ENCODE assay signal across 29 cellular contexts in genomic region chr5:127064253-127064652, GRCh38. TPM values are rescaled to one million over a fixed set of nuclear protein-coding genes. Genes with fewer than 3 reads are reported as not detected.
"Had no signal": no experiment of that assay in that cellular context is flagged by ENCODE, and none has a peak within 500 bp of the region (broad histone marks: within the 10 kb centered on the region; RNA-seq: fewer than 3 reads in every experiment).

No MANE protein-coding gene starts in this region.

- H3K4me1 Mint-ChIP-seq: nephron had no signal

- ATAC-seq: foreskin keratinocyte; gastroesophageal sphincter; left lobe of liver; naive thymus-derived CD4-positive, alpha-beta T cell; stimulated activated naive CD8-positive, alpha-beta T cell treated with anti-CD3 and anti-CD28 coated beads, Interleukin-15, amount 100 ng/mL, for 72 hours had no signal

- H3K36me3 ChIP-seq: colonic mucosa, gastroesophageal sphincter, heart left ventricle, neural progenitor cell, prostate gland, right atrium auricular region, suprapubic skin, transverse colon, vagina had no signal

- H2AFZ ChIP-seq: hepatocyte, neural progenitor cell had no signal

- H3K4me3 Mint-ChIP-seq: dendritic cell treated with granulocyte-macrophage colony-stimulating factor and Interleukin-4, amounts not matched to agents 40 ng/mL and 50 ng/mL, for 4 days; endodermal cell; naive thymus-derived CD4-positive, alpha-beta T cell; nephron; neural progenitor cell; stimulated activated naive CD8-positive, alpha-beta T cell treated with anti-CD3 and anti-CD28 coated beads, Interleukin-15, amount 100 ng/mL, for 72 hours had no signal

- H3K4me1 ChIP-seq: colonic mucosa, foreskin keratinocyte, gastroesophageal sphincter, prostate gland, suprapubic skin, transverse colon, vagina had no signal

- H3K4me2 ChIP-seq: hepatocyte, neural progenitor cell, smooth muscle cell had no signal

- H3K4me3 ChIP-seq: colonic mucosa, gastroesophageal sphincter, heart left ventricle, hepatocyte, neural progenitor cell, prostate gland, right atrium auricular region, smooth muscle cell, suprapubic skin, transverse colon, vagina had no signal

- H3K27ac ChIP-seq: colonic mucosa, foreskin keratinocyte, gastroesophageal sphincter, heart left ventricle, hepatocyte, neural progenitor cell, prostate gland, right atrium auricular region, suprapubic skin, transverse colon, vagina had no signal

- H3K9me3 ChIP-seq: colonic mucosa, gastroesophageal sphincter, heart left ventricle, prostate gland, right atrium auricular region, suprapubic skin, transverse colon, vagina had no signal

- H3K9ac ChIP-seq: neural progenitor cell had no signal

- H3K27ac Mint-ChIP-seq: dendritic cell treated with granulocyte-macrophage colony-stimulating factor and Interleukin-4, amounts not matched to agents 40 ng/mL and 50 ng/mL, for 4 days; endodermal cell; naive thymus-derived CD4-positive, alpha-beta T cell; nephron; neural progenitor cell; stimulated activated naive CD8-positive, alpha-beta T cell treated with anti-CD3 and anti-CD28 coated beads, Interleukin-15, amount 100 ng/mL, for 72 hours had no signal

- DNase-seq: colonic mucosa; effector CD8-positive, alpha-beta T cell; endodermal cell; erythroblast; foreskin keratinocyte; heart left ventricle; kidney; mesendoderm; midbrain; naive thymus-derived CD4-positive, alpha-beta T cell; nucleus accumbens; stimulated activated CD4-positive, alpha-beta T cell treated with anti-CD3 and anti-CD28 coated beads, Interleukin-12 subunit alpha, Interleukin-12 subunit beta, amount 100 ng/mL, for 4 hours; stimulated activated CD4-positive, alpha-beta T cell treated with anti-CD3 and anti-CD28 coated beads, Interleukin-1b, Interleukin-23, amount 100 ng/mL, for 48 hours; stimulated activated CD4-positive, alpha-beta T cell treated with anti-CD3 and anti-CD28 coated beads, Interleukin-4, amount 100 ng/mL, for 1 hour; stimulated activated CD8-positive, alpha-beta memory T cell treated with anti-CD3 and anti-CD28 coated beads, Interleukin-4, amount 100 ng/mL, for 48 hours; stimulated activated naive CD4-positive, alpha-beta T cell; stimulated activated naive CD8-positive, alpha-beta T cell treated with anti-CD3 and anti-CD28 coated beads, Interleukin-15, amount 100 ng/mL, for 72 hours; transverse colon had no signal

- H3K9me3 Mint-ChIP-seq: dendritic cell treated with granulocyte-macrophage colony-stimulating factor and Interleukin-4, amounts not matched to agents 40 ng/mL and 50 ng/mL, for 4 days; endodermal cell; naive thymus-derived CD4-positive, alpha-beta T cell; nephron; neural progenitor cell; stimulated activated naive CD8-positive, alpha-beta T cell treated with anti-CD3 and anti-CD28 coated beads, Interleukin-15, amount 100 ng/mL, for 72 hours had no signal

- H3K36me3 Mint-ChIP-seq: neural progenitor cell had no signal

- H3K27me3 ChIP-seq: colonic mucosa, foreskin keratinocyte, gastroesophageal sphincter, heart left ventricle, hepatocyte, neural progenitor cell, right atrium auricular region, suprapubic skin, transverse colon, vagina had no signal

- H3K27me3 Mint-ChIP-seq: dendritic cell treated with granulocyte-macrophage colony-stimulating factor and Interleukin-4, amounts not matched to agents 40 ng/mL and 50 ng/mL, for 4 days; naive thymus-derived CD4-positive, alpha-beta T cell; stimulated activated naive CD8-positive, alpha-beta T cell treated with anti-CD3 and anti-CD28 coated beads, Interleukin-15, amount 100 ng/mL, for 72 hours had no signal

RNA-seq across cellular contexts. Expression of gene C5orf63, which starts 9.0 kb away (rescaled TPM):
- total RNA-seq: smooth muscle cell had no signal
